Comparison of ENCODE assay signal across 18 cellular contexts in genomic region chr17:299546-299945, GRCh38. TPM values are rescaled to one million over a fixed set of nuclear protein-coding genes. Genes with fewer than 3 reads are reported as not detected.
DNase-seq lines count a peak whose midpoint lies in the region; ATAC-seq and TF ChIP-seq lines count a peak whose summit lies in the region.
"Had no signal": no experiment of that assay in that cellular context is flagged by ENCODE, and none has a peak within 500 bp of the region (broad histone marks: within the 10 kb centered on the region; RNA-seq: fewer than 3 reads in every experiment).

No MANE protein-coding gene starts in this region.

- no peak for TF ChIP-seq CTCF in heart left ventricle (IDR thresholded peaks at IDR 0.05)
- no peak for TF ChIP-seq CTCF in osteoblast (IDR thresholded peaks at IDR 0.05; ENCODE audit: extremely low read depth, low read depth, low read length)

- DNase-seq in Right ventricle myocardium inferior (ENCODE audit: missing footprints) = peak; percentile 46
- no peak for DNase-seq in left ventricle myocardium superior
- DNase-seq in heart left ventricle = peak in 3 of 5 donors; percentile 25 to 50 (median 42)
- peak; percentile 59 for DNase-seq in osteoblast (ENCODE audit: insufficient read length, low spot score, missing footprints)
- peak; percentile 26 to 70 for DNase-seq in aorta
- no peak for DNase-seq in foreskin melanocyte
- DNase-seq in putamen (ENCODE audit: low spot score) = no peak
- DNase-seq: 8988T, C1 segment of cervical spinal cord, H9, MM.1S, NCI-H1105 treated with DMSO at 0.1 percent for 48 hours, NCI-H187 treated with DMSO at 0.1 percent for 48 hours, NCI-H2171, NCI-H510A, NCI-H82, Peyer's patch had no signal

- no peak overlapping the region for H3K4me2 ChIP-seq in osteoblast (ENCODE audit: insufficient read depth, low read length)

- H3K27me3 ChIP-seq in heart left ventricle (peaks cover 0 to 4% (median 0%) of the 10 kb centered on the region in 9 donors), osteoblast (ENCODE audit: insufficient read depth, low read length) (peaks cover 14% of the 10 kb centered on the region), aorta (ENCODE audit: control insufficient read depth in 1 of 2, insufficient read depth in 2 of 2, low read length in 1 of 2) (no peaks in the 10 kb centered on the region)
- H3K27me3 ChIP-seq: Peyer's patch had no signal

- no peak for TF ChIP-seq POLR2A in heart left ventricle (IDR thresholded peaks at IDR 0.05)

- ATAC-seq in Right ventricle myocardium inferior (no peak), left ventricle myocardium superior (no peak), heart left ventricle (no peak), aorta (ENCODE audit: low FRiP score) (no peak), GM18498 (IDR thresholded peaks at IDR 0.05; ENCODE audit: unreplicated experiment) (no peak)

- H2AFZ ChIP-seq in osteoblast (ENCODE audit: low read length) = no peak overlapping the region

- H3K27ac ChIP-seq in heart left ventricle = peak overlapping the region in 7 of 12 donors; percentile 22 to 71 (median 39)
- no peak overlapping the region for H3K27ac ChIP-seq in osteoblast (ENCODE audit: low read depth, low read length)
- no peak overlapping the region for H3K27ac ChIP-seq in aorta (ENCODE audit: low read depth in 1 of 2, low read length in 2 of 2)
- H3K27ac ChIP-seq: Peyer's patch had no signal

- no peaks in the 10 kb centered on the region for H4K20me1 ChIP-seq in osteoblast (ENCODE audit: insufficient read depth, low read length)

- intact Hi-C loops in Right ventricle myocardium inferior (cut with DNase I) = no loop called here
- intact Hi-C loops in left ventricle myocardium superior (cut with micrococcal nuclease) = no loop called here
- intact Hi-C loops in heart left ventricle (cut with DNase I) = no loop called here
- intact Hi-C loops in aorta (cut with DNase I) = no loop called here

- H3K36me3 ChIP-seq in heart left ventricle = no peaks in the 10 kb centered on the region
- no peaks in the 10 kb centered on the region for H3K36me3 ChIP-seq in osteoblast (ENCODE audit: insufficient read depth, low read length)
- H3K36me3 ChIP-seq in aorta (ENCODE audit: control insufficient read depth in 1 of 2, insufficient read depth in 2 of 2, low read length in 1 of 2) = no peaks in the 10 kb centered on the region
- H3K36me3 ChIP-seq: Peyer's patch had no signal

- no peaks in the 10 kb centered on the region for H3K9me3 ChIP-seq in heart left ventricle
- H3K9me3 ChIP-seq in osteoblast (ENCODE audit: low read depth, low read length) = no peaks in the 10 kb centered on the region
- no peaks in the 10 kb centered on the region for H3K9me3 ChIP-seq in aorta (ENCODE audit: control insufficient read depth, low read length)
- H3K9me3 ChIP-seq: Peyer's patch had no signal

- 64 to 83% (median 77%) methylated on average over 18 to 23 of the region's 23 CpGs for WGBS in heart left ventricle, 4 donors
- WGBS in aorta, 2 donors = 67 to 83% methylated on average over 23 of the region's 23 CpGs

- no peaks in the 10 kb centered on the region for H3K79me2 ChIP-seq in osteoblast (ENCODE audit: insufficient read depth, low read length)

- H3K4me1 ChIP-seq in heart left ventricle (peaks cover 0 to 41% (median 16%) of the 10 kb centered on the region in 12 donors), osteoblast (ENCODE audit: insufficient read depth, low read length) (peaks cover 3% of the 10 kb centered on the region), aorta (ENCODE audit: control insufficient read depth in 1 of 2, insufficient read depth in 2 of 2, low read length in 2 of 2) (no peaks in the 10 kb centered on the region)

- H3K4me3 ChIP-seq in heart left ventricle (no peak overlapping the region), osteoblast (ENCODE audit: insufficient read depth, low read length) (no peak overlapping the region), aorta (ENCODE audit: low read length in 2 of 2) (no peak overlapping the region)
- H3K4me3 ChIP-seq: Peyer's patch had no signal

RNA-seq across cellular contexts. Expression of gene RPH3AL, which starts 53.1 kb away (rescaled TPM):
- total RNA-seq in Right ventricle myocardium inferior = 3.6 TPM
- 3.8 TPM for total RNA-seq in left ventricle myocardium superior
- 1 to 10 TPM; 2.8 to 9.4 (median 6.7) TPM for total RNA-seq in heart left ventricle
- polyA plus RNA-seq in heart left ventricle = 1 to 10 TPM; 4.3 to 6.3 TPM
- 2.9 and 3.2 TPM in 2 replicates for total RNA-seq in osteoblast
- 10 to 100 TPM; 12.5 to 18.1 TPM for total RNA-seq in aorta
- 1 to 10 TPM; 1.6 to 3.5 TPM for polyA plus RNA-seq in aorta

Comparison
In these comparisons a context has a peak if more than half of its experiments do, and no peak if none do; other contexts are left out.
1. DNase-seq: peak in Right ventricle myocardium inferior (single experiment), heart left ventricle (3 of 5), osteoblast (single experiment) and aorta (2 of 2); none in left ventricle myocardium superior (single experiment), foreskin melanocyte (single experiment) and putamen (single experiment).
2. H3K27ac ChIP-seq: peak in heart left ventricle (7 of 12); none in osteoblast (single experiment) and aorta (0 of 2).